8 cellular contexts compared by ENCODE assay signal in genomic region chr11:13970986-13971385, GRCh38. TPM values are rescaled to one million over a fixed set of nuclear protein-coding genes. Genes with fewer than 3 reads are reported as not detected.
A peak's percentile ranks its signal among the peaks of the same experiment; 100 is the strongest.
DNase-seq lines count a peak whose midpoint lies in the region; ATAC-seq, FAIRE-seq and TF ChIP-seq lines count a peak whose summit lies in the region.

No MANE protein-coding gene starts in this region.

- peaks cover 11% of the 10 kb centered on the region for H3K27me3 ChIP-seq in CD4-positive, alpha-beta T cell (ENCODE audit: control insufficient read depth, insufficient read depth, low read length)
- H3K27me3 ChIP-seq in GM23338 (ENCODE audit: insufficient read depth): peaks cover 11% of the 10 kb centered on the region

- H3K4me3 ChIP-seq in GM23338: no peak overlapping the region

- no peak for ATAC-seq in CD4-positive, alpha-beta T cell (ENCODE audit: poor library complexity)
- ATAC-seq in GM23338: peak; percentile 94
- ATAC-seq in GM21619 (IDR thresholded peaks at IDR 0.05; ENCODE audit: unreplicated experiment): no peak

- no peaks in the 10 kb centered on the region for H3F3A ChIP-seq in GM23338 (replicated peaks; ENCODE audit: low read depth)

- in situ Hi-C loops in SK-MEL-5 (cut with HindIII; ENCODE audit: low pct_unique_long_range_greater_than_20kb, low sequenced_read_pairs): no loop called here

- H3K4me1 Mint-ChIP-seq in CD4-positive, alpha-beta T cell (ENCODE audit: low read depth): no peaks in the 10 kb centered on the region
- peaks cover 43% of the 10 kb centered on the region for H3K4me1 Mint-ChIP-seq in GM23338

- H4K20me1 ChIP-seq in GM23338 (replicated peaks; ENCODE audit: insufficient read depth): no peaks in the 10 kb centered on the region

- no peak overlapping the region for H3K27ac ChIP-seq in CD4-positive, alpha-beta T cell (ENCODE audit: low read depth, low read length)
- H3K27ac ChIP-seq in GM23338 (ENCODE audit: low read depth): no peak overlapping the region

- no peaks in the 10 kb centered on the region for H3K9me3 ChIP-seq in CD4-positive, alpha-beta T cell (ENCODE audit: control insufficient read depth, low read length)

- H3K4me2 ChIP-seq in GM23338: no peak overlapping the region

- no peak overlapping the region for H2AFZ ChIP-seq in GM23338

- no peak overlapping the region for H3K4me3 Mint-ChIP-seq in CD4-positive, alpha-beta T cell
- H3K4me3 Mint-ChIP-seq in GM23338: no peak overlapping the region

- no peaks in the 10 kb centered on the region for H3K36me3 ChIP-seq in GM23338 (ENCODE audit: insufficient read depth)

- POLR2A ChIA-PET in CD4-positive, alpha-beta T cell (lab: Charles Lee): interaction anchor here (1.4 kb wide), 1 partner anchor 177 kb away, joined by 3 read pairs; no protein-coding TSS in a partner anchor

- peaks cover 17% of the 10 kb centered on the region for H3K27me3 Mint-ChIP-seq in CD4-positive, alpha-beta T cell
- H3K27me3 Mint-ChIP-seq in GM23338 (ENCODE audit: insufficient read depth, low read depth, poor library complexity): peaks cover 4% of the 10 kb centered on the region

- no peaks in the 10 kb centered on the region for H3K9me2 ChIP-seq in GM23338 (ENCODE audit: insufficient read depth)

- no peaks in the 10 kb centered on the region for H3K79me2 ChIP-seq in GM23338 (replicated peaks; ENCODE audit: insufficient read depth)

- CTCF ChIA-PET in CD4-positive, alpha-beta T cell (lab: Charles Lee): interaction anchor here (1.1 kb wide), 2 partner anchors 175 to 178 kb away, joined by 4 to 5 read pairs; no protein-coding TSS in a partner anchor

- no peak for FAIRE-seq in GM12891 (lab: Jason Lieb, UNC)

- H3K9me3 Mint-ChIP-seq in CD4-positive, alpha-beta T cell: no peaks in the 10 kb centered on the region
- H3K9me3 Mint-ChIP-seq in GM23338: no peaks in the 10 kb centered on the region

- H3K27ac Mint-ChIP-seq in CD4-positive, alpha-beta T cell: no peak overlapping the region
- no peak overlapping the region for H3K27ac Mint-ChIP-seq in GM23338

- DNase-seq in CD4-positive, alpha-beta T cell: peak in 1 of 10 experiments; percentile 13
- peak; percentile 59 for DNase-seq in GM23338 (ENCODE audit: low spot score)
- DNase-seq in SK-MEL-5 (ENCODE audit: low read depth, low spot score): peak; percentile 17
- DNase-seq in iPS-NIHi7 (ENCODE audit: extremely low spot score): peak; percentile 57
- DNase-seq in GM12891 (ENCODE audit: insufficient read length, low spot score): no peak
- no peak for DNase-seq in stimulated activated naive CD4-positive, alpha-beta T cell treated with Interleukin-2 at 50 U/mL for 16 hours (lab: John Stamatoyannopoulos, UW)
- no peak for DNase-seq in 8988T

- no peak for TF ChIP-seq POLR2A in GM12891 (IDR thresholded peaks at IDR 0.05; ENCODE audit: low read depth, low read length)

- peak; percentile 18 for TF ChIP-seq CTCF in CD4-positive, alpha-beta T cell (IDR thresholded peaks at IDR 0.05)
- peak; percentile 57 to 79 for TF ChIP-seq CTCF in GM23338 (conservative IDR thresholded peaks at IDR 0.05; ENCODE audit: low read depth in 2 of 2)

- H3K36me3 Mint-ChIP-seq in CD4-positive, alpha-beta T cell (ENCODE audit: low read depth): no peaks in the 10 kb centered on the region
- no peaks in the 10 kb centered on the region for H3K36me3 Mint-ChIP-seq in GM23338 (ENCODE audit: low read depth)

- intact Hi-C loops in CD4-positive, alpha-beta T cell (cut with DNase I, micrococcal nuclease): no loop called here

- peaks cover 42% of the 10 kb centered on the region for H3K4me1 ChIP-seq in GM23338 (ENCODE audit: insufficient read depth)

TF ChIP-seq in GM23338, 12 proteins besides CTCF, POLR2A, EP300 and RAD21:
- TF ChIP-seq CREB1 (CRISPR knock-in tag; IDR thresholded peaks at IDR 0.05; ENCODE audit: low read depth): no peak
- no peak for TF ChIP-seq ZNF114 (CRISPR knock-in tag; IDR thresholded peaks at IDR 0.05)
- TF ChIP-seq STAT1 (IDR thresholded peaks at IDR 0.05; ENCODE audit: unreplicated experiment): no peak
- TF ChIP-seq EZH2 (IDR thresholded peaks at IDR 0.05; ENCODE audit: low read depth, unreplicated experiment): no peak
- TF ChIP-seq ZNF331 (CRISPR knock-in tag; IDR thresholded peaks at IDR 0.05; ENCODE audit: low read depth): no peak
- TF ChIP-seq JUNB (IDR thresholded peaks at IDR 0.05; ENCODE audit: unreplicated experiment): no peak
- no peak for TF ChIP-seq REST (IDR thresholded peaks at IDR 0.05; ENCODE audit: unreplicated experiment)
- TF ChIP-seq EZH2phosphoT487 (IDR thresholded peaks at IDR 0.05; ENCODE audit: unreplicated experiment): no peak

TF ChIP-seq in GM12891, 5 proteins besides CTCF, POLR2A, EP300 and RAD21:
- TF ChIP-seq POLR2AphosphoS5 (IDR thresholded peaks at IDR 0.05; ENCODE audit: low read depth, low read length) (no peak), TAF1 (IDR thresholded peaks at IDR 0.05; ENCODE audit: low read depth, low read length) (no peak), POU2F2 (IDR thresholded peaks at IDR 0.05; ENCODE audit: low read depth, low read length) (no peak), PAX5 (IDR thresholded peaks at IDR 0.05; ENCODE audit: insufficient read depth, low read length, severe bottlenecking) (no peak), SPI1 (IDR thresholded peaks at IDR 0.05; ENCODE audit: low read depth, low read length) (no peak)
TF ChIP-seq in GM12891: peak in this region for 0.

RNA-seq across cellular contexts. Expression of gene SPON1, which starts 8.5 kb away (rescaled TPM):
- total RNA-seq in CD4-positive, alpha-beta T cell: 1 to 10 TPM; 2.1 to 2.2 TPM
- 6.4 and 6.9 TPM in 2 replicates for total RNA-seq in GM23338 (2014; rRNA removed; shearing (Covaris generic))
- 2.9 TPM in 2 replicates for polyA plus RNA-seq in GM23338 (2016; fragmentation: Nextera tagmentation; extraction: Ambion mirVana)
- total RNA-seq in SK-MEL-5 (2014; rRNA removed; shearing (Covaris generic)): not detected in 2 replicates
- polyA plus RNA-seq in SK-MEL-5 (2015; cell fraction: cytosol; rRNA removed): not detected in 2 replicates
- polyA plus RNA-seq in SK-MEL-5 (2015; cell fraction: nucleus; rRNA removed): not detected in 2 replicates
- 0.08 TPM for polyA plus RNA-seq in GM12891 (2012; ENCODE audit: low read depth, missing spikeins)

Comparison
In these comparisons a context has a peak if more than half of its experiments do, and no peak if none do; other contexts are left out.
1. DNase-seq: peak in GM23338 (single experiment), SK-MEL-5 (single experiment) and iPS-NIHi7 (single experiment); none in GM12891 (single experiment), stimulated activated naive CD4-positive, alpha-beta T cell treated with Interleukin-2 at 50 U/mL for 16 hours (single experiment) and 8988T (single experiment).